In the genomic region with DNA sequence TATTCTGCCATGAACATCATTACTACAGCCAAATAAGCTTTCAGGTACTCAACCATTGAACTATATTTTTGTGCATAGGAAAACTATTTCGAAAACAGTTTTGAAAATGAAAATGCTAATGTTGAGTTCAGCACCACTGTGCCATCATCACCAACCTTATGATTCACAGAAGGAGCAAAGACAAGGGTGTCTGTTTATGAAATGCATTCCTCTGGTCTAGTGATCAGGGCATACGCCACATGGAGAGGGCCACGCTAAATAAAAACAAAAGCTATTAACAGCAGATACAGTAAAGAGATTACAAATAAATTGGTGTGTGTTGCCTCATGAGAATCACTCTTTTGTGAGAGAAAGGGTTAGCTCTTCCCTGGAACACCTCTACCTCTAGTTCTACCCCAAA, we compare ENCODE assay signal across 23 cellular contexts. TPM values are rescaled to one million over a fixed set of nuclear protein-coding genes. Genes with fewer than 3 reads are reported as not detected.
A peak's percentile ranks its signal among the peaks of the same experiment; 100 is the strongest.
DNase-seq lines count a peak whose midpoint lies in the region; ATAC-seq, FAIRE-seq and TF ChIP-seq lines count a peak whose summit lies in the region.
"Had no signal": no experiment of that assay in that cellular context is flagged by ENCODE, and none has a peak within 500 bp of the region (broad histone marks: within the 10 kb centered on the region; RNA-seq: fewer than 3 reads in every experiment).

No MANE protein-coding gene starts in this region.

- no peak for ATAC-seq in CD4-positive, alpha-beta T cell (ENCODE audit: poor library complexity)
- ATAC-seq: CD8-positive, alpha-beta T cell; right lobe of liver had no signal

- H3K4me1 ChIP-seq in SJSA1 (replicated peaks): peaks cover 30% of the 10 kb centered on the region

- H3K9me3 Mint-ChIP-seq in T-helper 2 cell treated with Interferon-gamma antibody and Interleukin-4, amounts not matched to agents 5 μg/mL and 100 μg/mL, for 36 hours: no peaks in the 10 kb centered on the region
- no peaks in the 10 kb centered on the region for H3K9me3 Mint-ChIP-seq in CD4-positive, alpha-beta T cell
- H3K9me3 Mint-ChIP-seq: activated CD4-positive, alpha-beta T cell treated with anti-CD3 and anti-CD28 coated beads, Interleukin-2, amount 10 ng/mL, durations not matched to agents 7 days and 5 days; CD8-positive, alpha-beta T cell; IgD-negative memory B cell had no signal

- POLR2A ChIA-PET in CD4-positive, alpha-beta T cell (lab: Charles Lee): no interaction called here

- no peak overlapping the region for H3K4me3 Mint-ChIP-seq in T-helper 2 cell treated with Interferon-gamma antibody and Interleukin-4, amounts not matched to agents 5 μg/mL and 100 μg/mL, for 36 hours
- H3K4me3 Mint-ChIP-seq in CD4-positive, alpha-beta T cell: no peak overlapping the region
- H3K4me3 Mint-ChIP-seq: activated CD4-positive, alpha-beta T cell treated with anti-CD3 and anti-CD28 coated beads, Interleukin-2, amount 10 ng/mL, durations not matched to agents 7 days and 5 days; CD8-positive, alpha-beta T cell had no signal

- CTCF ChIA-PET in CD4-positive, alpha-beta T cell (lab: Charles Lee): no interaction called here

- intact Hi-C loops in CD4-positive, alpha-beta T cell (cut with DNase I, micrococcal nuclease): no loop called here
- intact Hi-C loops in head of caudate nucleus (cut with DNase I): no loop called here

- H3K27me3 Mint-ChIP-seq in T-helper 2 cell treated with Interferon-gamma antibody and Interleukin-4, amounts not matched to agents 5 μg/mL and 100 μg/mL, for 36 hours (ENCODE audit: low read depth): no peaks in the 10 kb centered on the region
- H3K27me3 Mint-ChIP-seq in CD4-positive, alpha-beta T cell: no peaks in the 10 kb centered on the region
- H3K27me3 Mint-ChIP-seq: activated CD4-positive, alpha-beta T cell treated with anti-CD3 and anti-CD28 coated beads, Interleukin-2, amount 10 ng/mL, durations not matched to agents 7 days and 5 days; IgD-negative memory B cell had no signal

- DNase-seq in COLO829 (ENCODE audit: low spot score) (peak; percentile 33), GM18507 (ENCODE audit: extremely low spot score, insufficient read length, low read depth) (no peak), SJSA1 (ENCODE audit: low read depth in 1 of 2, low spot score in 2 of 2) (peak in 1 of 2 experiments; percentile 28), foreskin melanocyte (peak; percentile 68), kidney glomerular epithelial cell (lab: John Stamatoyannopoulos, UW) (no peak), head of caudate nucleus (no peak)
- DNase-seq in T-helper 2 cell treated with Interferon-gamma antibody and Interleukin-4, amounts not matched to agents 5 μg/mL and 100 μg/mL, for 36 hours (ENCODE audit: low spot score): no peak
- no peak for DNase-seq in CD4-positive, alpha-beta T cell
- DNase-seq: activated CD4-positive, alpha-beta T cell treated with anti-CD3 and anti-CD28 coated beads, Interleukin-2, amount 10 ng/mL, durations not matched to agents 7 days and 5 days; amygdala; CD8-positive, alpha-beta T cell; central memory CD4-positive, alpha-beta T cell; DMS53; esophagus squamous epithelium; glutamatergic neuron; HCEC 1CT; NCI-H1930; nucleus accumbens; right lobe of liver; stimulated activated naive CD4-positive, alpha-beta T cell treated with Interleukin-2 at 50 U/mL for 16 hours had no signal

- no peaks in the 10 kb centered on the region for H3K36me3 ChIP-seq in SJSA1
- H3K36me3 ChIP-seq: esophagus squamous epithelium, right lobe of liver, tibial nerve had no signal

- peaks cover 2% of the 10 kb centered on the region for H3K4me1 Mint-ChIP-seq in T-helper 2 cell treated with Interferon-gamma antibody and Interleukin-4, amounts not matched to agents 5 μg/mL and 100 μg/mL, for 36 hours (ENCODE audit: low read depth)
- peaks cover 27% of the 10 kb centered on the region for H3K4me1 Mint-ChIP-seq in CD4-positive, alpha-beta T cell (ENCODE audit: low read depth)
- H3K4me1 Mint-ChIP-seq: activated CD4-positive, alpha-beta T cell treated with anti-CD3 and anti-CD28 coated beads, Interleukin-2, amount 10 ng/mL, durations not matched to agents 7 days and 5 days had no signal

- no peaks in the 10 kb centered on the region for H3K9me3 ChIP-seq in SJSA1 (replicated peaks)
- H3K9me3 ChIP-seq in CD4-positive, alpha-beta T cell (ENCODE audit: control insufficient read depth, low read length): no peaks in the 10 kb centered on the region
- H3K9me3 ChIP-seq: esophagus squamous epithelium, right lobe of liver, tibial nerve had no signal

- H3K4me3 ChIP-seq in SJSA1: no peak overlapping the region
- H3K4me3 ChIP-seq: esophagus squamous epithelium, right lobe of liver, tibial nerve had no signal

- H3K36me3 Mint-ChIP-seq in T-helper 2 cell treated with Interferon-gamma antibody and Interleukin-4, amounts not matched to agents 5 μg/mL and 100 μg/mL, for 36 hours (ENCODE audit: low read depth): no peaks in the 10 kb centered on the region
- peaks cover 1% of the 10 kb centered on the region for H3K36me3 Mint-ChIP-seq in CD4-positive, alpha-beta T cell (ENCODE audit: low read depth)

- no peak overlapping the region for H3K27ac Mint-ChIP-seq in T-helper 2 cell treated with Interferon-gamma antibody and Interleukin-4, amounts not matched to agents 5 μg/mL and 100 μg/mL, for 36 hours
- H3K27ac Mint-ChIP-seq in CD4-positive, alpha-beta T cell: no peak overlapping the region
- H3K27ac Mint-ChIP-seq: activated CD4-positive, alpha-beta T cell treated with anti-CD3 and anti-CD28 coated beads, Interleukin-2, amount 10 ng/mL, durations not matched to agents 7 days and 5 days; CD8-positive, alpha-beta T cell; IgD-negative memory B cell had no signal

- no peak for TF ChIP-seq CTCF in CD4-positive, alpha-beta T cell (IDR thresholded peaks at IDR 0.05)

- no peaks in the 10 kb centered on the region for H3K27me3 ChIP-seq in SJSA1 (replicated peaks)
- no peaks in the 10 kb centered on the region for H3K27me3 ChIP-seq in CD4-positive, alpha-beta T cell (ENCODE audit: control insufficient read depth, insufficient read depth, low read length)
- H3K27me3 ChIP-seq: esophagus squamous epithelium, right lobe of liver, tibial nerve had no signal

- 0 out of 2 replicates have a peak overlapping the region, but pooled peaks have one; percentile 21 for H3K27ac ChIP-seq in SJSA1
- H3K27ac ChIP-seq in CD4-positive, alpha-beta T cell (ENCODE audit: low read depth, low read length): no peak overlapping the region
- H3K27ac ChIP-seq: esophagus squamous epithelium, HL-60, right lobe of liver, tibial nerve had no signal

- peak; percentile 76 for FAIRE-seq in GM18507 (lab: Jason Lieb, UNC)

RNA-seq across cellular contexts. Expression of a gene that starts 43.2 kb away (rescaled TPM):
- 39.5 and 47.8 TPM in 2 replicates for total RNA-seq in SJSA1 (2014; rRNA removed; shearing (Covaris generic))
- under 1 TPM; 0.16 to 0.17 TPM for total RNA-seq in CD4-positive, alpha-beta T cell
- total RNA-seq: CD8-positive, alpha-beta T cell had no signal

RNA-seq across cellular contexts. Expression of a gene that starts 45.3 kb away (rescaled TPM):
- 39.4 and 46.4 TPM in 2 replicates for total RNA-seq in SJSA1 (2014; rRNA removed; shearing (Covaris generic))
- 10 to 100 TPM; 18.3 to 21.0 TPM for total RNA-seq in CD4-positive, alpha-beta T cell

Comparison
In these comparisons a context has a peak if more than half of its experiments do, and no peak if none do; other contexts are left out.
1. DNase-seq: peak in COLO829 (single experiment) and foreskin melanocyte (single experiment); none in GM18507 (single experiment), T-helper 2 cell treated with Interferon-gamma antibody and Interleukin-4, amounts not matched to agents 5 μg/mL and 100 μg/mL, for 36 hours (single experiment), kidney glomerular epithelial cell (single experiment), CD4-positive, alpha-beta T cell (0 of 10) and head of caudate nucleus (0 of 42).
2. RNA of a gene that starts 43.2 kb away (total RNA-seq): 39.5 to 47.8 TPM in SJSA1; 0.16 to 0.17 TPM in CD4-positive, alpha-beta T cell; every median in the first group is over 10 times any median in the second.